Comparison of ENCODE assay signal across 12 cellular contexts in the genomic region with DNA sequence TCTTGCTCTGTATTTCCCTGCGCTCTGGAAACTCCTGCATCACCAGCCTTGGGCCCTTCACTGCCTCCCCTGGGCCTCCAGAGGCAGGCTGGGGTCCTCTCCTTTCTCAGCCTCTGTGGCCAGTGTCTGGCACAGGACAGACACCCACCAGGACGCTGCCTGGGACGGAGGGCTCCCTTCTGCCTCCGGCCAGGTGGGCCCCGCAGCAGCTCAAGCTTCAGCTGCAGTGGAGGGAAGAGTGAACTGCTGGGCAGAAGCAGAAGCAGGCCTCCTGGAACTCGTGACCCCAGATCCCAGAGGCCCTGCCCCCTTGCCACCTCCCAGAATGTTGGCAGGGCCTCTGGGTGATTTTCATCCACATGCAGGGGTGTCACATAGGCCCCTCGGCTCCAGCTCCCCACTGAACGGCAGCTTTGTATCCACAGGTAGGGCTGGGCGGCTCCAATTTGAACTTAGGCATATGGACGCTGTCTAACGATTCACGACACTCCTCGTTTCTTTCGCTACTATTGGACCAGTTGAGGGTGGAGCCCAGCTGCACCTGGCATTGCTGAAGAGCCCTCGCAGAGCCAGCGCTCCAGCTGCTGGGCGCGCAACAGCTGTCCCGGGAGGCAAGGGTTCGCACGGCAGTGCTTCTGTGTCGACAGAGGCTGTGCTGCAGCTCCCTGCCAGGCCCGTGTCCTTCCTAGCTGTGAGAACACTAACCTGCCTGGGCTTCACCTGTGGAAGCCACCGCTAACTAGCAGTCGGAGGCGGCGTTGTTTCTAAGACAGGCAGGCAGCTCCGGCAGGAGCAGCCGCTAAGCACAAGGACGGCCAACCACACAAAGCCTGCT. TPM values are rescaled to one million over a fixed set of nuclear protein-coding genes. Genes with fewer than 3 reads are reported as not detected.
A peak's percentile ranks its signal among the peaks of the same experiment; 100 is the strongest.
DNase-seq lines count a peak whose midpoint lies in the region; ATAC-seq and TF ChIP-seq lines count a peak whose summit lies in the region.
"Had no signal": no experiment of that assay in that cellular context is flagged by ENCODE, and none has a peak within 500 bp of the region (broad histone marks: within the 10 kb centered on the region; RNA-seq: fewer than 3 reads in every experiment).

No MANE protein-coding gene starts in this region.

- intact Hi-C loops in CD4-positive, alpha-beta memory T cell (cut with micrococcal nuclease): no loop called here
- intact Hi-C loops in ovary (cut with DNase I): no loop called here

- POLR2A ChIA-PET in CD4-positive, alpha-beta memory T cell (lab: Charles Lee; ENCODE audit: partially characterized antibody): interaction anchor here (1.1 kb wide), 1 partner anchor 19 kb away, joined by 4 read pairs; a partner anchor contains a TSS

- H3K27ac Mint-ChIP-seq in CD4-positive, alpha-beta memory T cell: peak overlapping the region in 4 of 7 donors; percentile 24 to 78 (median 66)

- no peak for ATAC-seq in HG02884 (IDR thresholded peaks at IDR 0.05; ENCODE audit: unreplicated experiment)
- ATAC-seq: left ventricle myocardium superior had no signal

- H3K9me3 ChIP-seq in CD4-positive, alpha-beta memory T cell (ENCODE audit: control insufficient read depth in 1 of 2, low read length in 2 of 2): peaks cover 0 to 7% of the 10 kb centered on the region in 2 donors
- no peaks in the 10 kb centered on the region for H3K9me3 ChIP-seq in ovary
- H3K9me3 ChIP-seq: stomach had no signal

- H3K4me1 ChIP-seq in CD4-positive, alpha-beta memory T cell (ENCODE audit: insufficient read depth, low read length): peaks cover 28% of the 10 kb centered on the region
- peaks cover 3% of the 10 kb centered on the region for H3K4me1 ChIP-seq in ovary (ENCODE audit: insufficient read depth)

- TF ChIP-seq EP300 in ovary (IDR thresholded peaks at IDR 0.05): no peak

- H3K36me3 ChIP-seq in CD4-positive, alpha-beta memory T cell (ENCODE audit: insufficient read depth, low read length): no peaks in the 10 kb centered on the region
- no peaks in the 10 kb centered on the region for H3K36me3 ChIP-seq in ovary

- H3K4me3 Mint-ChIP-seq in CD4-positive, alpha-beta memory T cell: peak overlapping the region in 5 of 8 donors; percentile 40 to 60 (median 57)

- DNase-seq in CD4-positive, alpha-beta memory T cell: no peak
- DNase-seq in GM12865 (ENCODE audit: low read depth) (no peak), NCI-H748 (lab: John Stamatoyannopoulos, UW; ENCODE audit: unreplicated experiment) (peak; percentile 93), iPS-NIHi11 (ENCODE audit: low spot score) (peak; percentile 9), SKM-1 treated with dmso at 0.1 percent for 144 hours (lab: John Stamatoyannopoulos, UW; ENCODE audit: unreplicated experiment) (no peak), ovary (no peak)
- no peak for DNase-seq in activated naive CD4-positive, alpha-beta T cell treated with anti-CD3 and anti-CD28 coated beads, Interleukin-2, amount 50 U/mL, for 16 hours
- DNase-seq: left ventricle myocardium superior, NCI-H446, stomach had no signal

- no peaks in the 10 kb centered on the region for H3K27me3 Mint-ChIP-seq in CD4-positive, alpha-beta memory T cell

- CTCF ChIA-PET in CD4-positive, alpha-beta memory T cell (lab: Charles Lee; ENCODE audit: partially characterized antibody): interaction anchor here (1.7 to 1.9 kb wide), 2 partner anchors 33 to 40 kb away, joined by 8 read pairs; no protein-coding TSS in a partner anchor

- H3K4me3 ChIP-seq in CD4-positive, alpha-beta memory T cell (ENCODE audit: low read length in 2 of 2): no peak overlapping the region
- H3K4me3 ChIP-seq in GM12865 (ENCODE audit: low read depth, low read length) (peak overlapping the region; percentile 84), ovary (no peak overlapping the region)
- H3K4me3 ChIP-seq: skin epidermis had no signal

- WGBS in ovary, 3 donors: 88 to 92% (median 88%) methylated on average over 29 to 30 of the region's 30 CpGs

- H3K36me3 Mint-ChIP-seq in CD4-positive, alpha-beta memory T cell: peaks cover 19 to 23% of the 10 kb centered on the region in 2 donors

- TF ChIP-seq POLR2A in ovary (IDR thresholded peaks at IDR 0.05): no peak

- no peak overlapping the region for H3K27ac ChIP-seq in CD4-positive, alpha-beta memory T cell (ENCODE audit: low read depth, low read length)
- H3K27ac ChIP-seq in ovary: no peak overlapping the region

- peaks cover 0 to 14% (median 2%) of the 10 kb centered on the region in 8 donors for H3K9me3 Mint-ChIP-seq in CD4-positive, alpha-beta memory T cell

- H3K4me1 Mint-ChIP-seq in CD4-positive, alpha-beta memory T cell: peaks cover 15 to 50% (median 28%) of the 10 kb centered on the region in 4 donors

- H3K27me3 ChIP-seq in CD4-positive, alpha-beta memory T cell (ENCODE audit: insufficient read depth, low read length): no peaks in the 10 kb centered on the region
- no peaks in the 10 kb centered on the region for H3K27me3 ChIP-seq in ovary
- H3K27me3 ChIP-seq: stomach had no signal

- TF ChIP-seq CTCF in GM12865 (IDR thresholded peaks at IDR 0.05; ENCODE audit: insufficient read depth, low read depth, low read length, missing control alignments) (no peak), ovary (IDR thresholded peaks at IDR 0.05) (no peak)

RNA-seq across cellular contexts. Expression of a gene that starts 18.4 kb away (rescaled TPM):
- 10 to 100 TPM in 1 of 2 experiments, 1 to 10 TPM in 1; 8.8 to 10.1 TPM for total RNA-seq in CD4-positive, alpha-beta memory T cell
- polyA plus RNA-seq in CD4-positive, alpha-beta memory T cell: 10 to 100 TPM; 10.0 to 22.2 TPM
- 10 to 100 TPM in 3 of 7 donors, 1 to 10 TPM in 4; 6.1 to 20.1 (median 8.4) TPM for total RNA-seq in ovary
- polyA plus RNA-seq in ovary: 10 to 100 TPM in 1 of 2 donors, 1 to 10 TPM in 1; 7.9 to 25.0 TPM

RNA-seq across cellular contexts. Expression of a gene that starts 43.0 kb away (rescaled TPM):
- not detected for total RNA-seq in CD4-positive, alpha-beta memory T cell
- not detected for polyA plus RNA-seq in CD4-positive, alpha-beta memory T cell
- 1 to 10 TPM in 6 of 7 donors, not detected in 1; 1.3 to 5.2 (median 2.8) TPM for total RNA-seq in ovary
- polyA plus RNA-seq in ovary: under 1 TPM in 1 of 2 donors, not detected in 1; 0.64 TPM
- total RNA-seq: left ventricle myocardium superior had no signal

RNA-seq across cellular contexts. Expression of a gene that starts 50.6 kb away (rescaled TPM):
- total RNA-seq in CD4-positive, alpha-beta memory T cell: 10 to 100 TPM; 46.2 to 50.0 TPM
- polyA plus RNA-seq in CD4-positive, alpha-beta memory T cell: 10 to 100 TPM; 20.5 to 20.8 TPM
- 10 to 100 TPM in 6 of 7 donors, 1 to 10 TPM in 1; 9.0 to 15.2 (median 10.5) TPM for total RNA-seq in ovary
- 1 to 10 TPM; 6.7 to 6.8 TPM for polyA plus RNA-seq in ovary

Comparison
In these comparisons a context has a peak if more than half of its experiments do, and no peak if none do; other contexts are left out.
1. DNase-seq: peak in NCI-H748 (single experiment) and iPS-NIHi11 (single experiment); none in CD4-positive, alpha-beta memory T cell (0 of 5), GM12865 (single experiment), SKM-1 treated with dmso at 0.1 percent for 144 hours (single experiment), ovary (0 of 5) and activated naive CD4-positive, alpha-beta T cell treated with anti-CD3 and anti-CD28 coated beads, Interleukin-2, amount 50 U/mL, for 16 hours (single experiment).